In the genomic region with DNA sequence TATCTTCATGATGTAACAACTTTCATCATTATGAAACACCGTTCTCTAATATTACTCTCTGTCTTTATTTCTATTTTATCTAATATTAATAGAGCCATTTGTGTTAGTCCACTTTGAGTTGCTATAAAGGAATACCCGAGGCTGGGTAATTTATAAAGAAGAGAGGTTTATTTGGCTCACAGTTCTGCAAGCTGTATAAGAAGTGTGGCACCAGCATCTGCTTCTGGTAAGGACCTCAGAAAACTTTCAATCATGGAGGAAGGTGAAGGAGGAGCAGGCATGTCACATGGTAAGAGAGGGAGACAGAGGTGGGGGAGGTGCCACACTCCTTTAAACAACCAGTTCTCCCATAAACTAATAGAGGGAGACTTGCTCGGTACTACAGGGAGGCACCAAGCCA, we compare ENCODE assay signal across 21 cellular contexts.
"Had no signal": no experiment of that assay in that cellular context is flagged by ENCODE, and none has a peak within 500 bp of the region (broad histone marks: within the 10 kb centered on the region; RNA-seq: fewer than 3 reads in every experiment).

No MANE protein-coding gene starts in this region.

- ATAC-seq: activated naive CD4-positive, alpha-beta T cell treated with anti-CD3 and anti-CD28 coated beads, Interleukin-2, amount 50 U/mL, for 72 hours; body of pancreas; gastroesophageal sphincter; sciatic nerve; WTC11 had no signal

- H3K4me3 ChIP-seq: body of pancreas, gastroesophageal sphincter, SK-N-MC, spleen, upper lobe of left lung had no signal

- H3K27me3 ChIP-seq: body of pancreas, gastroesophageal sphincter, spleen, upper lobe of left lung had no signal

- H3K27me3 Mint-ChIP-seq: progenitor cell of endocrine pancreas had no signal

- DNase-seq: activated CD4-positive, alpha-beta T cell treated with anti-CD3 and anti-CD28 coated beads for 48 hours; amniotic stem cell; body of pancreas; central memory CD4-positive, alpha-beta T cell; cortex of kidney; effector CD8-positive, alpha-beta T cell; kidney glomerular epithelial cell; nucleus accumbens; spleen; stimulated activated CD4-positive, alpha-beta T cell treated with anti-CD3 and anti-CD28 coated beads, Interleukin-1b, Interleukin-23, amount 100 ng/mL, for 48 hours; stimulated activated naive CD4-positive, alpha-beta T cell; T-helper 1 cell; upper lobe of left lung had no signal

- H3K9me3 ChIP-seq: body of pancreas, gastroesophageal sphincter, spleen, upper lobe of left lung had no signal

- H3K27ac ChIP-seq: body of pancreas, epithelial cell of prostate, gastroesophageal sphincter, SK-N-MC, upper lobe of left lung had no signal

- H3K27ac Mint-ChIP-seq: activated naive CD4-positive, alpha-beta T cell treated with anti-CD3 and anti-CD28 coated beads, Interleukin-2, amount 50 U/mL, for 72 hours; mesothelial cell of epicardium; progenitor cell of endocrine pancreas; WTC11 had no signal

- H3K4me3 Mint-ChIP-seq: mesothelial cell of epicardium, WTC11 had no signal

- H3K4me1 ChIP-seq: gastroesophageal sphincter had no signal

- H3K9me3 Mint-ChIP-seq: activated naive CD4-positive, alpha-beta T cell treated with anti-CD3 and anti-CD28 coated beads, Interleukin-2, amount 50 U/mL, for 72 hours had no signal

- H3K36me3 ChIP-seq: gastroesophageal sphincter had no signal
